ENCODE assay signal across 2 cellular contexts in the genomic region with DNA sequence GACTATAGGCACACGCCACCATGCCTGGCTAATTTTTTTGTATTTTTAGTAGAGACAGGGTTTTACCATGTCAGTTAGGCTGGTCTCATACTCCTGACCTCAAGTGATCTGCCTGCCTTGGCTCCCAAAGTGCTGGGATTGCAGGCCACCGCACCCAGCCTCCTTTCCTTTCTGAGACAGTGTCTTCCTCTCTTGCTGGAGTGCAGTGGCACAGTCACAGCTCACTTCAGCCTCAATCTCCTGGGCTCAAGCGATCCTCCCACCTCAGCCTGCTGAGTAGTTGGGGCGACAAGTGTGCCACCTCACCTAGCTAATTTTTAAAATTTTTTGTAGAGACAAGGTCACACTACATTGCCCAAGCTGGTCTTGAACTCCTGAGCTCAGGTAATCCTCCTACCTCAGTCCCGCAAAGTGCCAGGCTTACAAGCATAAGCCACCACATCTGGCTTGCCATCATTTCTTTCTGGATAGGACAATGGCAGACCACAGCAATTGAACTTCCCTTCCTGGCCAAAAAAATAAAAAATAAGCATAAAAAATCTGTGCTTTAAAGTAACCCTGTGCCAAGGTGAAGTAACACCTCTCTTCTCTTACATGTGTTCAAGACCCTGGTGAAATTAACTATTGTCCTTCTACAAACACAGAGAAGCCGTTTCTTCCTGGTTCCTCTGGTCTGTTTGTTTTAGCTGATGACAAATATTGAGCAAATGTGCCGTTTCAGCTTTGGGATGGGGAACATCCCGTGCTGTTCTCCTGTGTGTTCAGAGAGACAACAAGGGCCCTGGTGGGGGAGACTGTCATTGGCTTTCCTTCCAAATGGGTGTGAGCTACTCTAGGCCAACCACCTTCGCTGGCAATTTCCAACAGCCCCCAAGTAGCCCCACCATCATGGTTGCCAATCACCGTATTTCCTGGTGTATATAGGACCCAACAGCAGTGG.
TF ChIP-seq lines count a peak whose summit lies in the region.

No MANE protein-coding gene starts in this region.

TF ChIP-seq in A549, 52 proteins besides CTCF, POLR2A, EP300 and RAD21 (continued from another document):
- TF ChIP-seq CEBPB (IDR thresholded peaks at IDR 0.05) (0 out of 4 replicates have a peak, but pooled peaks of 1 of the 2 experiments have one; percentile 24), ZFP36 (IDR thresholded peaks at IDR 0.05; ENCODE audit: borderline replicate concordance, partially characterized antibody) (no peak)

TF ChIP-seq in GM23338, 12 proteins besides CTCF, POLR2A, EP300 and RAD21:
- TF ChIP-seq, protein P1, sequence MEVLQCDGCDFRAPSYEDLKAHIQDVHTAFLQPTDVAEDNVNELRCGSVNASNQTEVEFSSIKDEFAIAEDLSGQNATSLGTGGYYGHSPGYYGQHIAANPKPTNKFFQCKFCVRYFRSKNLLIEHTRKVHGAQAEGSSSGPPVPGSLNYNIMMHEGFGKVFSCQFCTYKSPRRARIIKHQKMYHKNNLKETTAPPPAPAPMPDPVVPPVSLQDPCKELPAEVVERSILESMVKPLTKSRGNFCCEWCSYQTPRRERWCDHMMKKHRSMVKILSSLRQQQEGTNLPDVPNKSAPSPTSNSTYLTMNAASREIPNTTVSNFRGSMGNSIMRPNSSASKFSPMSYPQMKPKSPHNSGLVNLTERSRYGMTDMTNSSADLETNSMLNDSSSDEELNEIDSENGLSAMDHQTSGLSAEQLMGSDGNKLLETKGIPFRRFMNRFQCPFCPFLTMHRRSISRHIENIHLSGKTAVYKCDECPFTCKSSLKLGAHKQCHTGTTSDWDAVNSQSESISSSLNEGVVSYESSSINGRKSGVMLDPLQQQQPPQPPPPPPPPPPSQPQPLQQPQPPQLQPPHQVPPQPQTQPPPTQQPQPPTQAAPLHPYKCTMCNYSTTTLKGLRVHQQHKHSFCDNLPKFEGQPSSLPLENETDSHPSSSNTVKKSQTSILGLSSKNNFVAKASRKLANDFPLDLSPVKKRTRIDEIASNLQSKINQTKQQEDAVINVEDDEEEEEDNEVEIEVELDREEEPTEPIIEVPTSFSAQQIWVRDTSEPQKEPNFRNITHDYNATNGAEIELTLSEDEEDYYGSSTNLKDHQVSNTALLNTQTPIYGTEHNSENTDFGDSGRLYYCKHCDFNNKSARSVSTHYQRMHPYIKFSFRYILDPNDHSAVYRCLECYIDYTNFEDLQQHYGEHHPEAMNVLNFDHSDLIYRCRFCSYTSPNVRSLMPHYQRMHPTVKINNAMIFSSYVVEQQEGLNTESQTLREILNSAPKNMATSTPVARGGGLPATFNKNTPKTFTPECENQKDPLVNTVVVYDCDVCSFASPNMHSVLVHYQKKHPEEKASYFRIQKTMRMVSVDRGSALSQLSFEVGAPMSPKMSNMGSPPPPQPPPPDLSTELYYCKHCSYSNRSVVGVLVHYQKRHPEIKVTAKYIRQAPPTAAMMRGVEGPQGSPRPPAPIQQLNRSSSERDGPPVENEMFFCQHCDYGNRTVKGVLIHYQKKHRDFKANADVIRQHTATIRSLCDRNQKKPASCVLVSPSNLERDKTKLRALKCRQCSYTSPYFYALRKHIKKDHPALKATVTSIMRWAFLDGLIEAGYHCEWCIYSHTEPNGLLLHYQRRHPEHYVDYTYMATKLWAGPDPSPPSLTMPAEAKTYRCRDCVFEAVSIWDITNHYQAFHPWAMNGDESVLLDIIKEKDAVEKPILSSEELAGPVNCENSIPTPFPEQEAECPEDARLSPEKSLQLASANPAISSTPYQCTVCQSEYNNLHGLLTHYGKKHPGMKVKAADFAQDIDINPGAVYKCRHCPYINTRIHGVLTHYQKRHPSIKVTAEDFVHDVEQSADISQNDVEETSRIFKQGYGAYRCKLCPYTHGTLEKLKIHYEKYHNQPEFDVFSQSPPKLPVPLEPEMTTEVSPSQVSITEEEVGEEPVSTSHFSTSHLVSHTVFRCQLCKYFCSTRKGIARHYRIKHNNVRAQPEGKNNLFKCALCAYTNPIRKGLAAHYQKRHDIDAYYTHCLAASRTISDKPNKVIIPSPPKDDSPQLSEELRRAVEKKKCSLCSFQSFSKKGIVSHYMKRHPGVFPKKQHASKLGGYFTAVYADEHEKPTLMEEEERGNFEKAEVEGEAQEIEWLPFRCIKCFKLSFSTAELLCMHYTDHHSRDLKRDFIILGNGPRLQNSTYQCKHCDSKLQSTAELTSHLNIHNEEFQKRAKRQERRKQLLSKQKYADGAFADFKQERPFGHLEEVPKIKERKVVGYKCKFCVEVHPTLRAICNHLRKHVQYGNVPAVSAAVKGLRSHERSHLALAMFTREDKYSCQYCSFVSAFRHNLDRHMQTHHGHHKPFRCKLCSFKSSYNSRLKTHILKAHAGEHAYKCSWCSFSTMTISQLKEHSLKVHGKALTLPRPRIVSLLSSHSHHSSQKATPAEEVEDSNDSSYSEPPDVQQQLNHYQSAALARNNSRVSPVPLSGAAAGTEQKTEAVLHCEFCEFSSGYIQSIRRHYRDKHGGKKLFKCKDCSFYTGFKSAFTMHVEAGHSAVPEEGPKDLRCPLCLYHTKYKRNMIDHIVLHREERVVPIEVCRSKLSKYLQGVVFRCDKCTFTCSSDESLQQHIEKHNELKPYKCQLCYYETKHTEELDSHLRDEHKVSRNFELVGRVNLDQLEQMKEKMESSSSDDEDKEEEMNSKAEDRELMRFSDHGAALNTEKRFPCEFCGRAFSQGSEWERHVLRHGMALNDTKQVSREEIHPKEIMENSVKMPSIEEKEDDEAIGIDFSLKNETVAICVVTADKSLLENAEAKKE (CRISPR knock-in tag; IDR thresholded peaks at IDR 0.05), result no peak
- no peak for TF ChIP-seq ZNF114 (CRISPR knock-in tag; IDR thresholded peaks at IDR 0.05)
- no peak for TF ChIP-seq EZH2 (IDR thresholded peaks at IDR 0.05; ENCODE audit: low read depth, unreplicated experiment)
- TF ChIP-seq POLR2AphosphoS5 (IDR thresholded peaks at IDR 0.05; ENCODE audit: low read depth), result no peak
- TF ChIP-seq EZH2phosphoT487 (IDR thresholded peaks at IDR 0.05; ENCODE audit: unreplicated experiment), result no peak
- TF ChIP-seq ZNF331 (CRISPR knock-in tag; IDR thresholded peaks at IDR 0.05; ENCODE audit: low read depth), result no peak
- no peak for TF ChIP-seq JUNB (IDR thresholded peaks at IDR 0.05; ENCODE audit: unreplicated experiment)
- TF ChIP-seq STAT1 (IDR thresholded peaks at IDR 0.05; ENCODE audit: unreplicated experiment), result no peak
- TF ChIP-seq CREB1 (CRISPR knock-in tag; IDR thresholded peaks at IDR 0.05; ENCODE audit: low read depth), result no peak
- TF ChIP-seq, protein P2, sequence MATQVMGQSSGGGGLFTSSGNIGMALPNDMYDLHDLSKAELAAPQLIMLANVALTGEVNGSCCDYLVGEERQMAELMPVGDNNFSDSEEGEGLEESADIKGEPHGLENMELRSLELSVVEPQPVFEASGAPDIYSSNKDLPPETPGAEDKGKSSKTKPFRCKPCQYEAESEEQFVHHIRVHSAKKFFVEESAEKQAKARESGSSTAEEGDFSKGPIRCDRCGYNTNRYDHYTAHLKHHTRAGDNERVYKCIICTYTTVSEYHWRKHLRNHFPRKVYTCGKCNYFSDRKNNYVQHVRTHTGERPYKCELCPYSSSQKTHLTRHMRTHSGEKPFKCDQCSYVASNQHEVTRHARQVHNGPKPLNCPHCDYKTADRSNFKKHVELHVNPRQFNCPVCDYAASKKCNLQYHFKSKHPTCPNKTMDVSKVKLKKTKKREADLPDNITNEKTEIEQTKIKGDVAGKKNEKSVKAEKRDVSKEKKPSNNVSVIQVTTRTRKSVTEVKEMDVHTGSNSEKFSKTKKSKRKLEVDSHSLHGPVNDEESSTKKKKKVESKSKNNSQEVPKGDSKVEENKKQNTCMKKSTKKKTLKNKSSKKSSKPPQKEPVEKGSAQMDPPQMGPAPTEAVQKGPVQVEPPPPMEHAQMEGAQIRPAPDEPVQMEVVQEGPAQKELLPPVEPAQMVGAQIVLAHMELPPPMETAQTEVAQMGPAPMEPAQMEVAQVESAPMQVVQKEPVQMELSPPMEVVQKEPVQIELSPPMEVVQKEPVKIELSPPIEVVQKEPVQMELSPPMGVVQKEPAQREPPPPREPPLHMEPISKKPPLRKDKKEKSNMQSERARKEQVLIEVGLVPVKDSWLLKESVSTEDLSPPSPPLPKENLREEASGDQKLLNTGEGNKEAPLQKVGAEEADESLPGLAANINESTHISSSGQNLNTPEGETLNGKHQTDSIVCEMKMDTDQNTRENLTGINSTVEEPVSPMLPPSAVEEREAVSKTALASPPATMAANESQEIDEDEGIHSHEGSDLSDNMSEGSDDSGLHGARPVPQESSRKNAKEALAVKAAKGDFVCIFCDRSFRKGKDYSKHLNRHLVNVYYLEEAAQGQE (IDR thresholded peaks at IDR 0.05; ENCODE audit: unreplicated experiment), result no peak
- TF ChIP-seq NANOG (IDR thresholded peaks at IDR 0.05; ENCODE audit: borderline replicate concordance), result no peak
- TF ChIP-seq ETS1 (IDR thresholded peaks at IDR 0.05), result no peak
